24 cellular contexts compared by ENCODE assay signal in genomic region chr14:37328673-37329072, GRCh38.
"Had no signal": no experiment of that assay in that cellular context is flagged by ENCODE, and none has a peak within 500 bp of the region (broad histone marks: within the 10 kb centered on the region; RNA-seq: fewer than 3 reads in every experiment).

No MANE protein-coding gene starts in this region.

- FAIRE-seq: endometrium, frontal cortex had no signal

- H3K4me1 ChIP-seq: parathyroid adenoma, right atrium auricular region, sigmoid colon, thyroid gland, vagina had no signal

- H3K4me1 Mint-ChIP-seq: memory B cell; naive B cell; neural crest cell; stimulated activated effector memory CD8-positive, alpha-beta T cell treated with anti-CD3 and anti-CD28 coated beads, Interleukin-12 subunit alpha, Interleukin-12 subunit beta, amount 100 ng/mL, for 72 hours had no signal

- H3K36me3 Mint-ChIP-seq: memory B cell; naive B cell; natural killer cell treated with Interleukin-12 subunit alpha and Interleukin-12 subunit beta and Interleukin-15 and Interleukin-18, amount 100 ng/mL, for 72 hours; stimulated activated effector memory CD8-positive, alpha-beta T cell treated with anti-CD3 and anti-CD28 coated beads, Interleukin-12 subunit alpha, Interleukin-12 subunit beta, amount 100 ng/mL, for 72 hours had no signal

- H3K9me3 ChIP-seq: neutrophil, prostate gland, sigmoid colon, thyroid gland had no signal

- H3K27me3 ChIP-seq: neutrophil, right atrium auricular region, sigmoid colon, stomach, thyroid gland, vagina had no signal

- H3K9ac ChIP-seq: parathyroid adenoma had no signal

- H3K4me3 Mint-ChIP-seq: effector memory CD8-positive, alpha-beta T cell; memory B cell; naive B cell; natural killer cell treated with Interleukin-12 subunit alpha and Interleukin-12 subunit beta and Interleukin-15 and Interleukin-18, amount 100 ng/mL, for 72 hours; neural crest cell; stimulated activated effector memory CD8-positive, alpha-beta T cell treated with anti-CD3 and anti-CD28 coated beads, Interleukin-12 subunit alpha, Interleukin-12 subunit beta, amount 100 ng/mL, for 72 hours had no signal

- H3K79me2 ChIP-seq: parathyroid adenoma had no signal

- H3K36me3 ChIP-seq: neutrophil, right atrium auricular region, sigmoid colon, thyroid gland, vagina had no signal

- H3K27me3 Mint-ChIP-seq: effector memory CD8-positive, alpha-beta T cell; memory B cell; naive B cell; natural killer cell treated with Interleukin-12 subunit alpha and Interleukin-12 subunit beta and Interleukin-15 and Interleukin-18, amount 100 ng/mL, for 72 hours had no signal

- DNase-seq: cortex of kidney; effector memory CD8-positive, alpha-beta T cell; hippocampal formation; islet precursor cell; naive B cell; sigmoid colon; stimulated activated CD4-positive, alpha-beta T cell treated with anti-CD3 and anti-CD28 coated beads, Interleukin-2, amount 100 ng/mL, for 24 hours; stimulated activated CD4-positive, alpha-beta T cell treated with anti-CD3 and anti-CD28 coated beads, Interleukin-4, amount 100 ng/mL, for 24 hours; stimulated activated naive CD4-positive, alpha-beta T cell treated with Interleukin-2 at 50 U/mL for 16 hours; stomach; thyroid gland; trophoblast cell had no signal

- H3K4me3 ChIP-seq: lung, prostate gland, right atrium auricular region, sigmoid colon, stomach, thyroid gland, vagina had no signal

- H3K27ac Mint-ChIP-seq: effector memory CD8-positive, alpha-beta T cell; memory B cell; naive B cell; natural killer cell treated with Interleukin-12 subunit alpha and Interleukin-12 subunit beta and Interleukin-15 and Interleukin-18, amount 100 ng/mL, for 72 hours; stimulated activated effector memory CD8-positive, alpha-beta T cell treated with anti-CD3 and anti-CD28 coated beads, Interleukin-12 subunit alpha, Interleukin-12 subunit beta, amount 100 ng/mL, for 72 hours had no signal

- H2AFZ ChIP-seq: parathyroid adenoma had no signal

- ATAC-seq: effector memory CD8-positive, alpha-beta T cell; natural killer cell treated with Interleukin-12 subunit alpha and Interleukin-12 subunit beta and Interleukin-15 and Interleukin-18, amount 100 ng/mL, for 72 hours; stimulated activated effector memory CD8-positive, alpha-beta T cell treated with anti-CD3 and anti-CD28 coated beads, Interleukin-12 subunit alpha, Interleukin-12 subunit beta, amount 100 ng/mL, for 72 hours had no signal

- H3K27ac ChIP-seq: neutrophil, parathyroid adenoma, prostate gland, right atrium auricular region, sigmoid colon, stomach, thyroid gland, vagina had no signal
